1 cellular context compared by ENCODE assay signal in the genomic region with DNA sequence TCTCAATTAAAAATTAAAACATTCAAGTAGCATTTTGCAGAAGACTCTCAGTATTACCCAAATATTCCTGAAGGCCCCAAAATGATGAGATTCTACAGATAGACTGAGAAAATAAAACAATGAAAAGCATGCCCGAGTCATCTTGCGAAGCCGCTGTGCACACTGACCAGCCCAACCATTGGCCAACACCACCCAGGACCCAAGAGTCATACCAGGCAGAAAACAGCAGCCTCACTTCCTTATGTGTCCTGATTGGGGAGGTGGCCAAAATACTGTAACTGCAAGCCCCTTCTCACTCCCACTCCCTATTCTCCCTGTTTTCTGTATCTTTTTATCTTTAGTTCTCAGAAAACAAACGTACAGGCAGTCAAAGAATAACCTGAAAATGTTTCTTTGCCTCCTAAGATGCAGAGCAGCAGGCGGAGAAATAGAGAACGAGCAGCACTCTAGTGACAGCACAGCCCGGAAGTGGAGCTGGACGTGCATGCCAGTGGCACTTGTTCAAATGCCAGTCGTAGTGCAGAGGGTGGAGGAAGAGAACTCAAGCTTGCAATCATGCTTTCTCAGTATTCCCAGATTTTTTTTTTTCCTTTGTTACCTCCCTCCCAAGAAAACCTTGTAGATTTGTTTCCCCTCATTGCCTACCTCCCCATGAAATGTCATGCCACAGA.
TF ChIP-seq lines count a peak whose summit lies in the region.

No MANE protein-coding gene starts in this region.

TF ChIP-seq in GM23338, 12 proteins besides CTCF, POLR2A, EP300 and RAD21:
- TF ChIP-seq ZNF114 (CRISPR knock-in tag; IDR thresholded peaks at IDR 0.05) (no peak), EZH2phosphoT487 (IDR thresholded peaks at IDR 0.05; ENCODE audit: unreplicated experiment) (no peak), NANOG (IDR thresholded peaks at IDR 0.05; ENCODE audit: borderline replicate concordance) (no peak), JUNB (IDR thresholded peaks at IDR 0.05; ENCODE audit: unreplicated experiment) (no peak), CREB1 (CRISPR knock-in tag; IDR thresholded peaks at IDR 0.05; ENCODE audit: low read depth) (no peak), POLR2AphosphoS5 (IDR thresholded peaks at IDR 0.05; ENCODE audit: low read depth) (no peak), EZH2 (IDR thresholded peaks at IDR 0.05; ENCODE audit: low read depth, unreplicated experiment) (no peak), STAT1 (IDR thresholded peaks at IDR 0.05; ENCODE audit: unreplicated experiment) (no peak), ZNF331 (CRISPR knock-in tag; IDR thresholded peaks at IDR 0.05; ENCODE audit: low read depth) (no peak)
- TF ChIP-seq, protein P1, sequence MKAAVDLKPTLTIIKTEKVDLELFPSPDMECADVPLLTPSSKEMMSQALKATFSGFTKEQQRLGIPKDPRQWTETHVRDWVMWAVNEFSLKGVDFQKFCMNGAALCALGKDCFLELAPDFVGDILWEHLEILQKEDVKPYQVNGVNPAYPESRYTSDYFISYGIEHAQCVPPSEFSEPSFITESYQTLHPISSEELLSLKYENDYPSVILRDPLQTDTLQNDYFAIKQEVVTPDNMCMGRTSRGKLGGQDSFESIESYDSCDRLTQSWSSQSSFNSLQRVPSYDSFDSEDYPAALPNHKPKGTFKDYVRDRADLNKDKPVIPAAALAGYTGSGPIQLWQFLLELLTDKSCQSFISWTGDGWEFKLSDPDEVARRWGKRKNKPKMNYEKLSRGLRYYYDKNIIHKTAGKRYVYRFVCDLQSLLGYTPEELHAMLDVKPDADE (IDR thresholded peaks at IDR 0.05) = no peak
- TF ChIP-seq, protein P2, sequence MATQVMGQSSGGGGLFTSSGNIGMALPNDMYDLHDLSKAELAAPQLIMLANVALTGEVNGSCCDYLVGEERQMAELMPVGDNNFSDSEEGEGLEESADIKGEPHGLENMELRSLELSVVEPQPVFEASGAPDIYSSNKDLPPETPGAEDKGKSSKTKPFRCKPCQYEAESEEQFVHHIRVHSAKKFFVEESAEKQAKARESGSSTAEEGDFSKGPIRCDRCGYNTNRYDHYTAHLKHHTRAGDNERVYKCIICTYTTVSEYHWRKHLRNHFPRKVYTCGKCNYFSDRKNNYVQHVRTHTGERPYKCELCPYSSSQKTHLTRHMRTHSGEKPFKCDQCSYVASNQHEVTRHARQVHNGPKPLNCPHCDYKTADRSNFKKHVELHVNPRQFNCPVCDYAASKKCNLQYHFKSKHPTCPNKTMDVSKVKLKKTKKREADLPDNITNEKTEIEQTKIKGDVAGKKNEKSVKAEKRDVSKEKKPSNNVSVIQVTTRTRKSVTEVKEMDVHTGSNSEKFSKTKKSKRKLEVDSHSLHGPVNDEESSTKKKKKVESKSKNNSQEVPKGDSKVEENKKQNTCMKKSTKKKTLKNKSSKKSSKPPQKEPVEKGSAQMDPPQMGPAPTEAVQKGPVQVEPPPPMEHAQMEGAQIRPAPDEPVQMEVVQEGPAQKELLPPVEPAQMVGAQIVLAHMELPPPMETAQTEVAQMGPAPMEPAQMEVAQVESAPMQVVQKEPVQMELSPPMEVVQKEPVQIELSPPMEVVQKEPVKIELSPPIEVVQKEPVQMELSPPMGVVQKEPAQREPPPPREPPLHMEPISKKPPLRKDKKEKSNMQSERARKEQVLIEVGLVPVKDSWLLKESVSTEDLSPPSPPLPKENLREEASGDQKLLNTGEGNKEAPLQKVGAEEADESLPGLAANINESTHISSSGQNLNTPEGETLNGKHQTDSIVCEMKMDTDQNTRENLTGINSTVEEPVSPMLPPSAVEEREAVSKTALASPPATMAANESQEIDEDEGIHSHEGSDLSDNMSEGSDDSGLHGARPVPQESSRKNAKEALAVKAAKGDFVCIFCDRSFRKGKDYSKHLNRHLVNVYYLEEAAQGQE (IDR thresholded peaks at IDR 0.05; ENCODE audit: unreplicated experiment) = no peak
- TF ChIP-seq, protein P3, sequence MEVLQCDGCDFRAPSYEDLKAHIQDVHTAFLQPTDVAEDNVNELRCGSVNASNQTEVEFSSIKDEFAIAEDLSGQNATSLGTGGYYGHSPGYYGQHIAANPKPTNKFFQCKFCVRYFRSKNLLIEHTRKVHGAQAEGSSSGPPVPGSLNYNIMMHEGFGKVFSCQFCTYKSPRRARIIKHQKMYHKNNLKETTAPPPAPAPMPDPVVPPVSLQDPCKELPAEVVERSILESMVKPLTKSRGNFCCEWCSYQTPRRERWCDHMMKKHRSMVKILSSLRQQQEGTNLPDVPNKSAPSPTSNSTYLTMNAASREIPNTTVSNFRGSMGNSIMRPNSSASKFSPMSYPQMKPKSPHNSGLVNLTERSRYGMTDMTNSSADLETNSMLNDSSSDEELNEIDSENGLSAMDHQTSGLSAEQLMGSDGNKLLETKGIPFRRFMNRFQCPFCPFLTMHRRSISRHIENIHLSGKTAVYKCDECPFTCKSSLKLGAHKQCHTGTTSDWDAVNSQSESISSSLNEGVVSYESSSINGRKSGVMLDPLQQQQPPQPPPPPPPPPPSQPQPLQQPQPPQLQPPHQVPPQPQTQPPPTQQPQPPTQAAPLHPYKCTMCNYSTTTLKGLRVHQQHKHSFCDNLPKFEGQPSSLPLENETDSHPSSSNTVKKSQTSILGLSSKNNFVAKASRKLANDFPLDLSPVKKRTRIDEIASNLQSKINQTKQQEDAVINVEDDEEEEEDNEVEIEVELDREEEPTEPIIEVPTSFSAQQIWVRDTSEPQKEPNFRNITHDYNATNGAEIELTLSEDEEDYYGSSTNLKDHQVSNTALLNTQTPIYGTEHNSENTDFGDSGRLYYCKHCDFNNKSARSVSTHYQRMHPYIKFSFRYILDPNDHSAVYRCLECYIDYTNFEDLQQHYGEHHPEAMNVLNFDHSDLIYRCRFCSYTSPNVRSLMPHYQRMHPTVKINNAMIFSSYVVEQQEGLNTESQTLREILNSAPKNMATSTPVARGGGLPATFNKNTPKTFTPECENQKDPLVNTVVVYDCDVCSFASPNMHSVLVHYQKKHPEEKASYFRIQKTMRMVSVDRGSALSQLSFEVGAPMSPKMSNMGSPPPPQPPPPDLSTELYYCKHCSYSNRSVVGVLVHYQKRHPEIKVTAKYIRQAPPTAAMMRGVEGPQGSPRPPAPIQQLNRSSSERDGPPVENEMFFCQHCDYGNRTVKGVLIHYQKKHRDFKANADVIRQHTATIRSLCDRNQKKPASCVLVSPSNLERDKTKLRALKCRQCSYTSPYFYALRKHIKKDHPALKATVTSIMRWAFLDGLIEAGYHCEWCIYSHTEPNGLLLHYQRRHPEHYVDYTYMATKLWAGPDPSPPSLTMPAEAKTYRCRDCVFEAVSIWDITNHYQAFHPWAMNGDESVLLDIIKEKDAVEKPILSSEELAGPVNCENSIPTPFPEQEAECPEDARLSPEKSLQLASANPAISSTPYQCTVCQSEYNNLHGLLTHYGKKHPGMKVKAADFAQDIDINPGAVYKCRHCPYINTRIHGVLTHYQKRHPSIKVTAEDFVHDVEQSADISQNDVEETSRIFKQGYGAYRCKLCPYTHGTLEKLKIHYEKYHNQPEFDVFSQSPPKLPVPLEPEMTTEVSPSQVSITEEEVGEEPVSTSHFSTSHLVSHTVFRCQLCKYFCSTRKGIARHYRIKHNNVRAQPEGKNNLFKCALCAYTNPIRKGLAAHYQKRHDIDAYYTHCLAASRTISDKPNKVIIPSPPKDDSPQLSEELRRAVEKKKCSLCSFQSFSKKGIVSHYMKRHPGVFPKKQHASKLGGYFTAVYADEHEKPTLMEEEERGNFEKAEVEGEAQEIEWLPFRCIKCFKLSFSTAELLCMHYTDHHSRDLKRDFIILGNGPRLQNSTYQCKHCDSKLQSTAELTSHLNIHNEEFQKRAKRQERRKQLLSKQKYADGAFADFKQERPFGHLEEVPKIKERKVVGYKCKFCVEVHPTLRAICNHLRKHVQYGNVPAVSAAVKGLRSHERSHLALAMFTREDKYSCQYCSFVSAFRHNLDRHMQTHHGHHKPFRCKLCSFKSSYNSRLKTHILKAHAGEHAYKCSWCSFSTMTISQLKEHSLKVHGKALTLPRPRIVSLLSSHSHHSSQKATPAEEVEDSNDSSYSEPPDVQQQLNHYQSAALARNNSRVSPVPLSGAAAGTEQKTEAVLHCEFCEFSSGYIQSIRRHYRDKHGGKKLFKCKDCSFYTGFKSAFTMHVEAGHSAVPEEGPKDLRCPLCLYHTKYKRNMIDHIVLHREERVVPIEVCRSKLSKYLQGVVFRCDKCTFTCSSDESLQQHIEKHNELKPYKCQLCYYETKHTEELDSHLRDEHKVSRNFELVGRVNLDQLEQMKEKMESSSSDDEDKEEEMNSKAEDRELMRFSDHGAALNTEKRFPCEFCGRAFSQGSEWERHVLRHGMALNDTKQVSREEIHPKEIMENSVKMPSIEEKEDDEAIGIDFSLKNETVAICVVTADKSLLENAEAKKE (CRISPR knock-in tag; IDR thresholded peaks at IDR 0.05) = no peak
TF ChIP-seq in GM23338: peak in this region for 0.
